In genomic region chr11:118435233-118435892, GRCh38 we compare ENCODE assay signal across 8 cellular contexts. TPM values are rescaled to one million over a fixed set of nuclear protein-coding genes. Genes with fewer than 3 reads are reported as not detected.
DNase-seq lines count a peak whose midpoint lies in the region; ATAC-seq and TF ChIP-seq lines count a peak whose summit lies in the region.

No MANE protein-coding gene starts in this region.

- no peak for DNase-seq in HFFc6
- DNase-seq in NCI-H1092 treated with DMSO at 0.1 percent for 48 hours (lab: John Stamatoyannopoulos, UW): peak; percentile 96
- peak; percentile 53 for DNase-seq in SK-N-MC (ENCODE audit: low read depth, low spot score)
- peak; percentile 68 for DNase-seq in activated naive CD4-positive, alpha-beta T cell treated with anti-CD3 and anti-CD28 coated beads, Interleukin-2, amount 50 U/mL, for 16 hours
- peak; percentile 83 for DNase-seq in cardiac septum (ENCODE audit: low spot score)
- DNase-seq in progenitor cell of endocrine pancreas (ENCODE audit: low spot score, unreplicated experiment): peak; percentile 66

- TF ChIP-seq CTCF in HFFc6 (IDR thresholded peaks at IDR 0.05) (no peak), progenitor cell of endocrine pancreas (IDR thresholded peaks at IDR 0.05; ENCODE audit: unreplicated experiment) (no peak)

- H3K27ac ChIP-seq in SK-N-MC: peak overlapping the region; percentile 97

- H3K36me3 ChIP-seq in ES-I3 (ENCODE audit: insufficient read depth, low read length): no peaks in the 10 kb centered on the region; the same call in 1 of the 2 replicates
- peaks cover 17% of the 10 kb centered on the region for H3K36me3 ChIP-seq in SK-N-MC (ENCODE audit: insufficient read depth, low read length)

- intact Hi-C loops in cardiac septum (cut with DNase I): no loop called here

- H3K4me1 ChIP-seq in ES-I3 (ENCODE audit: insufficient read depth, low read length): peaks cover 9% of the 10 kb centered on the region; the same call in 1 of the 2 replicates

- no peaks in the 10 kb centered on the region for H3K36me3 Mint-ChIP-seq in HFFc6 (ENCODE audit: low read depth)
- peaks cover 2% of the 10 kb centered on the region for H3K36me3 Mint-ChIP-seq in progenitor cell of endocrine pancreas (ENCODE audit: insufficient read depth)

- peak overlapping the region; percentile 91 for H3K4me3 Mint-ChIP-seq in HFFc6
- H3K4me3 Mint-ChIP-seq in progenitor cell of endocrine pancreas (ENCODE audit: low read depth): peak overlapping the region; percentile 81

- H3K9me3 ChIP-seq in ES-I3 (ENCODE audit: control insufficient read depth, insufficient read depth, low read length) (no peaks in the 10 kb centered on the region), SK-N-MC (ENCODE audit: low read depth, low read length) (no peaks in the 10 kb centered on the region)

- H3K27me3 Mint-ChIP-seq in HFFc6 (ENCODE audit: insufficient read depth) (peaks cover 3% of the 10 kb centered on the region; the same call in 1 of the 2 replicates), progenitor cell of endocrine pancreas (no peaks in the 10 kb centered on the region)

- peak overlapping the region; percentile 56 for H3K27ac Mint-ChIP-seq in HFFc6
- H3K27ac Mint-ChIP-seq in progenitor cell of endocrine pancreas: peak overlapping the region; percentile 95

- H3K4me3 ChIP-seq in SK-N-MC: peak overlapping the region; percentile 97

- H3K9me3 Mint-ChIP-seq in HFFc6 (no peaks in the 10 kb centered on the region), progenitor cell of endocrine pancreas (ENCODE audit: low read depth) (no peaks in the 10 kb centered on the region)

- ATAC-seq in HG03095 (IDR thresholded peaks at IDR 0.05; ENCODE audit: unreplicated experiment): no peak

- H3K4me1 Mint-ChIP-seq in HFFc6 (ENCODE audit: low read depth) (peaks cover 38% of the 10 kb centered on the region), progenitor cell of endocrine pancreas (ENCODE audit: low read depth) (peaks cover 40% of the 10 kb centered on the region)

- peak overlapping the region; percentile 94 for H3K9ac ChIP-seq in ES-I3 (ENCODE audit: low read depth, low read length)
- peak overlapping the region; percentile 80 for H3K9ac ChIP-seq in SK-N-MC (ENCODE audit: insufficient read length)

RNA-seq across cellular contexts. Expression of gene KMT2A, which starts 0.9 kb away (rescaled TPM):
- 10 to 100 TPM; 29.3 to 39.3 (median 34.4) TPM for total RNA-seq in HFFc6 (2021; fragmentation: NEBNext Ultra II Directional; extraction: Animal tissue kit (Norgen Biotek cat#: 25700))
- 41.4 TPM for total RNA-seq in cardiac septum
- total RNA-seq in progenitor cell of endocrine pancreas: 89.1 and 94.6 TPM in 2 replicates

RNA-seq across cellular contexts. Expression of gene ATP5MG, which starts 34.0 kb away (rescaled TPM):
- total RNA-seq in HFFc6 (2021; fragmentation: NEBNext Ultra II Directional; extraction: Animal tissue kit (Norgen Biotek cat#: 25700)): 100 to 1,000 TPM; 196 to 275 (median 223) TPM
- total RNA-seq in cardiac septum (600 TPM), progenitor cell of endocrine pancreas (189 and 192 TPM in 2 replicates)
